In the genomic region with DNA sequence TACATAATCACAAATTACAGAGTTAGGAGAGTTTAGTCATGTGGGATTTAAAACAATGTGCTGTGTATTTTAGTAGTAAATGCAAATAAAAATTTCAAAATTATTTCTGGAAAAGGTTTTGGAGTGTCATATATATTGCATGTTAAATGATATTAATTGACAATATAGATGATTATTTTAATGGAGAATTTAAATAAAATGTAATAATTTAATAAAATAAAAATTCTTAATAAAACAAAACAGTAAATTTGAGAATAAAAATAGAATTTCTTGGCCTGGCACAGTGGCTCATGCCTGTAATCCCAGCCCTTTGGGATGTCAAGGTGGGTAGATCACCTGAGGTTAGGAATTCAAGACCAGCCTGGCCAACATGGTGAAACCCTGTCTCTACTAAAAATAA, we compare ENCODE assay signal across 34 cellular contexts.
"Had no signal": no experiment of that assay in that cellular context is flagged by ENCODE, and none has a peak within 500 bp of the region (broad histone marks: within the 10 kb centered on the region; RNA-seq: fewer than 3 reads in every experiment).

No MANE protein-coding gene starts in this region.

- H3K27me3 ChIP-seq: MG63 had no signal

- DNase-seq: Karpas-422, Kasumi-1, MG63, MM.1S, MV-4-11, NCI-H1048, NCI-H1092, NCI-H1092 treated with DMSO at 0.1 percent for 48 hours, NCI-H1105, NCI-H1105 treated with DMSO at 0.1 percent for 48 hours, NCI-H1417 treated with DMSO at 0.1 percent for 48 hours, NCI-H1436, NCI-H1436 treated with DMSO at 0.1 percent for 48 hours, NCI-H146, NCI-H1694, NCI-H1694 treated with DMSO at 0.1 percent for 48 hours, NCI-H187, NCI-H187 treated with DMSO at 0.1 percent for 48 hours, NCI-H1930, NCI-H2029, NCI-H2029 treated with DMSO at 0.1 percent for 48 hours, NCI-H2081, NCI-H2081 treated with DMSO at 0.1 percent for 48 hours, NCI-H2107, NCI-H2171, NCI-H2171 treated with DMSO at 0.1 percent for 48 hours, NCI-H2227 treated with DMSO at 0.1 percent for 48 hours, NCI-H226, NCI-H345, NCI-H446, NCI-H446 treated with DMSO at 0.1 percent for 48 hours, NCI-H510A, NCI-H510A treated with DMSO at 0.1 percent for 48 hours, NCI-H524 had no signal

- H3K9me3 ChIP-seq: MG63 had no signal

- H3K36me3 ChIP-seq: MG63 had no signal

- H3K4me3 ChIP-seq: MG63 had no signal
